Comparison of ENCODE assay signal across 1 cellular context in the genomic region with DNA sequence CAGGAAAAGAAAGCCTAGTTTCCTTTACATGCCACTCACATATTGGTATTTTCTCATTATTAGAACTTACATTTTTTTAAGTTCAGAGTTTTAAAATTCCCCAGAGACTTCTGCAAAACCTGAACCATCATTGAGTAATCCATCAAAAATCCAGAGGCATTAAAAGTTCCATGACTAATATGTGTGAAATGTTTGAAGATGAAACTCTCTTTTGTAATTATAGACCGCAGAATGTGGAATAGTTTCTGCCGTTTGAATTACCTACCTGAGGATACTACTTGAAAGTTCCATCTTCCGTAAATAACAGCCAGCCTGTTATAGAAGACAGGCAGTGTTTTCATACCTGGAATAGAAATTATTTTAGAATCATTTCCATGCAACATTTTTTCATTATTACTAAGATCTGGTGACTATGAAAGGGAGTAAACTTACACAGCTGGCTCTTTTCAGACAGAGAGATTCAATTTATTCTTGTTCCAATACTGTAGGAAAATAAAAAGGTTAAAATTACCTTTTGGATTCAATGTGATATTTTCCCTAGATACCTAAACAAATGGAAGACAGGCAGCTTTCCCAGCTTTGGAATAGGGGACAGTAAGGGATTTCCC.
TF ChIP-seq lines count a peak whose summit lies in the region.

No MANE protein-coding gene starts in this region.

TF ChIP-seq in HCT116, 20 proteins besides CTCF, POLR2A, EP300 and RAD21 (continued from another document):
- TF ChIP-seq EZH2phosphoT487 (IDR thresholded peaks at IDR 0.05; ENCODE audit: borderline replicate concordance) = no peak
- TF ChIP-seq ELF1 (IDR thresholded peaks at IDR 0.05; ENCODE audit: borderline replicate concordance, low read depth) = peak; percentile 20; the same call in 1 of the 2 replicates
- peak; percentile 51; the same call in 1 of the 2 replicates for TF ChIP-seq SRF (IDR thresholded peaks at IDR 0.05; ENCODE audit: low read depth)
- peak; percentile 34 for TF ChIP-seq TCF7L2 (IDR thresholded peaks at IDR 0.05; ENCODE audit: borderline replicate concordance, extremely low read depth, insufficient read depth, insufficient read length)
- peak; percentile 92 for TF ChIP-seq JUND (IDR thresholded peaks at IDR 0.05)
- peak; percentile 86 for TF ChIP-seq SP1 (IDR thresholded peaks at IDR 0.05; ENCODE audit: low read depth)
- peak; percentile 95 for TF ChIP-seq FOSL1 (IDR thresholded peaks at IDR 0.05; ENCODE audit: low read depth)
- TF ChIP-seq, protein P1, sequence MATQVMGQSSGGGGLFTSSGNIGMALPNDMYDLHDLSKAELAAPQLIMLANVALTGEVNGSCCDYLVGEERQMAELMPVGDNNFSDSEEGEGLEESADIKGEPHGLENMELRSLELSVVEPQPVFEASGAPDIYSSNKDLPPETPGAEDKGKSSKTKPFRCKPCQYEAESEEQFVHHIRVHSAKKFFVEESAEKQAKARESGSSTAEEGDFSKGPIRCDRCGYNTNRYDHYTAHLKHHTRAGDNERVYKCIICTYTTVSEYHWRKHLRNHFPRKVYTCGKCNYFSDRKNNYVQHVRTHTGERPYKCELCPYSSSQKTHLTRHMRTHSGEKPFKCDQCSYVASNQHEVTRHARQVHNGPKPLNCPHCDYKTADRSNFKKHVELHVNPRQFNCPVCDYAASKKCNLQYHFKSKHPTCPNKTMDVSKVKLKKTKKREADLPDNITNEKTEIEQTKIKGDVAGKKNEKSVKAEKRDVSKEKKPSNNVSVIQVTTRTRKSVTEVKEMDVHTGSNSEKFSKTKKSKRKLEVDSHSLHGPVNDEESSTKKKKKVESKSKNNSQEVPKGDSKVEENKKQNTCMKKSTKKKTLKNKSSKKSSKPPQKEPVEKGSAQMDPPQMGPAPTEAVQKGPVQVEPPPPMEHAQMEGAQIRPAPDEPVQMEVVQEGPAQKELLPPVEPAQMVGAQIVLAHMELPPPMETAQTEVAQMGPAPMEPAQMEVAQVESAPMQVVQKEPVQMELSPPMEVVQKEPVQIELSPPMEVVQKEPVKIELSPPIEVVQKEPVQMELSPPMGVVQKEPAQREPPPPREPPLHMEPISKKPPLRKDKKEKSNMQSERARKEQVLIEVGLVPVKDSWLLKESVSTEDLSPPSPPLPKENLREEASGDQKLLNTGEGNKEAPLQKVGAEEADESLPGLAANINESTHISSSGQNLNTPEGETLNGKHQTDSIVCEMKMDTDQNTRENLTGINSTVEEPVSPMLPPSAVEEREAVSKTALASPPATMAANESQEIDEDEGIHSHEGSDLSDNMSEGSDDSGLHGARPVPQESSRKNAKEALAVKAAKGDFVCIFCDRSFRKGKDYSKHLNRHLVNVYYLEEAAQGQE (IDR thresholded peaks at IDR 0.05; ENCODE audit: low read depth) = no peak
- TF ChIP-seq CEBPB (IDR thresholded peaks at IDR 0.05; ENCODE audit: low read depth) = peak; percentile 89
- no peak for TF ChIP-seq ZFX (IDR thresholded peaks at IDR 0.05)
- TF ChIP-seq, protein P2, sequence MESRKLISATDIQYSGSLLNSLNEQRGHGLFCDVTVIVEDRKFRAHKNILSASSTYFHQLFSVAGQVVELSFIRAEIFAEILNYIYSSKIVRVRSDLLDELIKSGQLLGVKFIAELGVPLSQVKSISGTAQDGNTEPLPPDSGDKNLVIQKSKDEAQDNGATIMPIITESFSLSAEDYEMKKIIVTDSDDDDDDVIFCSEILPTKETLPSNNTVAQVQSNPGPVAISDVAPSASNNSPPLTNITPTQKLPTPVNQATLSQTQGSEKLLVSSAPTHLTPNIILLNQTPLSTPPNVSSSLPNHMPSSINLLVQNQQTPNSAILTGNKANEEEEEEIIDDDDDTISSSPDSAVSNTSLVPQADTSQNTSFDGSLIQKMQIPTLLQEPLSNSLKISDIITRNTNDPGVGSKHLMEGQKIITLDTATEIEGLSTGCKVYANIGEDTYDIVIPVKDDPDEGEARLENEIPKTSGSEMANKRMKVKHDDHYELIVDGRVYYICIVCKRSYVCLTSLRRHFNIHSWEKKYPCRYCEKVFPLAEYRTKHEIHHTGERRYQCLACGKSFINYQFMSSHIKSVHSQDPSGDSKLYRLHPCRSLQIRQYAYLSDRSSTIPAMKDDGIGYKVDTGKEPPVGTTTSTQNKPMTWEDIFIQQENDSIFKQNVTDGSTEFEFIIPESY (IDR thresholded peaks at IDR 0.05; ENCODE audit: extremely low read depth, insufficient replicate concordance, low read length) = no peak
TF ChIP-seq in HCT116: peak in this region for 13.
